In genomic region chr17:7355053-7355452, GRCh38 we compare ENCODE assay signal across 1 cellular context.
A peak's percentile ranks its signal among the peaks of the same experiment; 100 is the strongest.
TF ChIP-seq lines count a peak whose summit lies in the region.

TMEM95 (plus strand) TSS chr17:7355156; CDS start chr17:7355205, 49 bp downstream.

TF ChIP-seq in HepG2, 621 proteins besides CTCF, POLR2A, EP300 and RAD21 (continued from another document):
- TF ChIP-seq ZBTB33 (CRISPR knock-in tag; IDR thresholded peaks at IDR 0.05), result 0 out of 2 replicates have a peak, but pooled peaks have one; percentile 29
- TF ChIP-seq HNRNPK (IDR thresholded peaks at IDR 0.05; ENCODE audit: low read depth, low read length, poor library complexity, severe bottlenecking), result no peak
TF ChIP-seq in HepG2: peak in this region for 2.
